ENCODE assay signal across 3 cellular contexts in genomic region chr6:93299622-93300021, GRCh38.
"Had no signal": no experiment of that assay in that cellular context is flagged by ENCODE, and none has a peak within 500 bp of the region (broad histone marks: within the 10 kb centered on the region; RNA-seq: fewer than 3 reads in every experiment).

No MANE protein-coding gene starts in this region.

- DNase-seq: GDM1, GF-D8 had no signal

- H3K4me3 ChIP-seq: GM12878 had no signal

- ATAC-seq: GM12878 had no signal
